Comparison of ENCODE assay signal across 1 cellular context in genomic region chr9:969310-969692, GRCh38.
TF ChIP-seq lines count a peak whose summit lies in the region.

No MANE protein-coding gene starts in this region.

TF ChIP-seq in HEK293, 187 proteins besides CTCF, POLR2A, EP300 and RAD21 (continued from another document and continues in another):
- TF ChIP-seq KLF17 (tag by site-specific recombination; IDR thresholded peaks at IDR 0.05) = no peak
- TF ChIP-seq ZNF19 (tag by site-specific recombination; IDR thresholded peaks at IDR 0.05; ENCODE audit: low read depth) = no peak
- TF ChIP-seq, protein P1, sequence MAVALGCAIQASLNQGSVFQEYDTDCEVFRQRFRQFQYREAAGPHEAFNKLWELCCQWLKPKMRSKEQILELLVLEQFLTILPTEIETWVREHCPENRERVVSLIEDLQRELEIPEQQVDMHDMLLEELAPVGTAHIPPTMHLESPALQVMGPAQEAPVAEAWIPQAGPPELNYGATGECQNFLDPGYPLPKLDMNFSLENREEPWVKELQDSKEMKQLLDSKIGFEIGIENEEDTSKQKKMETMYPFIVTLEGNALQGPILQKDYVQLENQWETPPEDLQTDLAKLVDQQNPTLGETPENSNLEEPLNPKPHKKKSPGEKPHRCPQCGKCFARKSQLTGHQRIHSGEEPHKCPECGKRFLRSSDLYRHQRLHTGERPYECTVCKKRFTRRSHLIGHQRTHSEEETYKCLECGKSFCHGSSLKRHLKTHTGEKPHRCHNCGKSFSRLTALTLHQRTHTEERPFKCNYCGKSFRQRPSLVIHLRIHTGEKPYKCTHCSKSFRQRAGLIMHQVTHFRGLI (tag by site-specific recombination; IDR thresholded peaks at IDR 0.05) = no peak
- TF ChIP-seq ZBTB20 (tag by site-specific recombination; IDR thresholded peaks at IDR 0.05) = no peak
- peak; percentile 78 for TF ChIP-seq ZEB2 (tag by site-specific recombination; IDR thresholded peaks at IDR 0.05)
- no peak for TF ChIP-seq ZNF292 (tag by site-specific recombination; IDR thresholded peaks at IDR 0.05; ENCODE audit: borderline replicate concordance, low read depth)
- TF ChIP-seq KLF10 (tag by site-specific recombination; IDR thresholded peaks at IDR 0.05) = 0 out of 2 replicates have a peak, but pooled peaks have one; percentile 52
- no peak for TF ChIP-seq ZNF600 (tag by site-specific recombination; IDR thresholded peaks at IDR 0.05)
- no peak for TF ChIP-seq HOXA7 (CRISPR knock-in tag; IDR thresholded peaks at IDR 0.05; ENCODE audit: borderline replicate concordance)
- TF ChIP-seq ZNF473 (tag by site-specific recombination; IDR thresholded peaks at IDR 0.05) = no peak
- TF ChIP-seq ZNF585B (tag by site-specific recombination; IDR thresholded peaks at IDR 0.05) = 0 out of 2 replicates have a peak, but pooled peaks have one; percentile 27
- TF ChIP-seq SALL2 (tag by site-specific recombination; IDR thresholded peaks at IDR 0.05; ENCODE audit: borderline replicate concordance) = no peak
- no peak for TF ChIP-seq ZBTB17 (tag by site-specific recombination; IDR thresholded peaks at IDR 0.05)
- peak; percentile 44; the same call in 1 of the 2 replicates for TF ChIP-seq ZXDB (tag by site-specific recombination; IDR thresholded peaks at IDR 0.05)
- TF ChIP-seq ZNF704 (tag by site-specific recombination; IDR thresholded peaks at IDR 0.05) = no peak
- TF ChIP-seq ZFHX2 (tag by site-specific recombination; conservative IDR thresholded peaks at IDR 0.05) = no peak
- 0 out of 2 replicates have a peak, but pooled peaks have one; percentile 10 for TF ChIP-seq ZNF596 (tag by site-specific recombination; IDR thresholded peaks at IDR 0.05)
- 0 out of 2 replicates have a peak, but pooled peaks have one; percentile 29 for TF ChIP-seq BCL11A (tag by site-specific recombination; IDR thresholded peaks at IDR 0.05; ENCODE audit: low read depth)
- TF ChIP-seq, protein P2, sequence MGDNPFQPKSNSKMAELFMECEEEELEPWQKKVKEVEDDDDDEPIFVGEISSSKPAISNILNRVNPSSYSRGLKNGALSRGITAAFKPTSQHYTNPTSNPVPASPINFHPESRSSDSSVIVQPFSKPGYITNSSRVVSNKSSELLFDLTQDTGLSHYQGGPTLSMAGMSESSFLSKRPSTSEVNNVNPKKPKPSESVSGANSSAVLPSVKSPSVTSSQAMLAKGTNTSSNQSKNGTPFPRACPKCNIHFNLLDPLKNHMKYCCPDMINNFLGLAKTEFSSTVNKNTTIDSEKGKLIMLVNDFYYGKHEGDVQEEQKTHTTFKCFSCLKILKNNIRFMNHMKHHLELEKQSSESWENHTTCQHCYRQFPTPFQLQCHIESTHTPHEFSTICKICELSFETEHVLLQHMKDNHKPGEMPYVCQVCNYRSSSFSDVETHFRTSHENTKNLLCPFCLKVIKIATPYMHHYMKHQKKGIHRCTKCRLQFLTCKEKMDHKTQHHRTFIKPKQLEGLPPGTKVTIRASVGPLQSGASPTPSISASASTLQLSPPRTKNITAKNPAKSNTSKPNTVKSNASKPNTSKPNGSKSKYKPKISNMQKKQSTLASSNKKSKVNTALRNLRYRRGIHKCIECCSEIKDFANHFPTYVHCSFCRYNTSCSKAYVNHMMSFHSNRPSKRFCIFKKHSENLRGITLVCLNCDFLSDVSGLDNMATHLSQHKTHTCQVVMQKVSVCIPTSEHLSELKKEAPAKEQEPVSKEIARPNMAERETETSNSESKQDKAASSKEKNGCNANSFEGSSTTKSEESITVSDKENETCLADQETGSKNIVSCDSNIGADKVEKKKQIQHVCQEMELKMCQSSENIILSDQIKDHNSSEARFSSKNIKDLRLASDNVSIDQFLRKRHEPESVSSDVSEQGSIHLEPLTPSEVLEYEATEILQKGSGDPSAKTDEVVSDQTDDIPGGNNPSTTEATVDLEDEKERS (tag by site-specific recombination; IDR thresholded peaks at IDR 0.05) = no peak
- no peak for TF ChIP-seq ZFP37 (tag by site-specific recombination; IDR thresholded peaks at IDR 0.05)
- no peak for TF ChIP-seq ZNF26 (tag by site-specific recombination; IDR thresholded peaks at IDR 0.05)
- TF ChIP-seq ZNF18 (tag by site-specific recombination; IDR thresholded peaks at IDR 0.05) = no peak
- TF ChIP-seq, protein P3, sequence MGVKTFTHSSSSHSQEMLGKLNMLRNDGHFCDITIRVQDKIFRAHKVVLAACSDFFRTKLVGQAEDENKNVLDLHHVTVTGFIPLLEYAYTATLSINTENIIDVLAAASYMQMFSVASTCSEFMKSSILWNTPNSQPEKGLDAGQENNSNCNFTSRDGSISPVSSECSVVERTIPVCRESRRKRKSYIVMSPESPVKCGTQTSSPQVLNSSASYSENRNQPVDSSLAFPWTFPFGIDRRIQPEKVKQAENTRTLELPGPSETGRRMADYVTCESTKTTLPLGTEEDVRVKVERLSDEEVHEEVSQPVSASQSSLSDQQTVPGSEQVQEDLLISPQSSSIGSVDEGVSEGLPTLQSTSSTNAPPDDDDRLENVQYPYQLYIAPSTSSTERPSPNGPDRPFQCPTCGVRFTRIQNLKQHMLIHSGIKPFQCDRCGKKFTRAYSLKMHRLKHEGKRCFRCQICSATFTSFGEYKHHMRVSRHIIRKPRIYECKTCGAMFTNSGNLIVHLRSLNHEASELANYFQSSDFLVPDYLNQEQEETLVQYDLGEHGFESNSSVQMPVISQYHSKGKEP (tag by site-specific recombination; IDR thresholded peaks at IDR 0.05) = 0 out of 2 replicates have a peak, but pooled peaks have one; percentile 51
- TF ChIP-seq, protein P4, sequence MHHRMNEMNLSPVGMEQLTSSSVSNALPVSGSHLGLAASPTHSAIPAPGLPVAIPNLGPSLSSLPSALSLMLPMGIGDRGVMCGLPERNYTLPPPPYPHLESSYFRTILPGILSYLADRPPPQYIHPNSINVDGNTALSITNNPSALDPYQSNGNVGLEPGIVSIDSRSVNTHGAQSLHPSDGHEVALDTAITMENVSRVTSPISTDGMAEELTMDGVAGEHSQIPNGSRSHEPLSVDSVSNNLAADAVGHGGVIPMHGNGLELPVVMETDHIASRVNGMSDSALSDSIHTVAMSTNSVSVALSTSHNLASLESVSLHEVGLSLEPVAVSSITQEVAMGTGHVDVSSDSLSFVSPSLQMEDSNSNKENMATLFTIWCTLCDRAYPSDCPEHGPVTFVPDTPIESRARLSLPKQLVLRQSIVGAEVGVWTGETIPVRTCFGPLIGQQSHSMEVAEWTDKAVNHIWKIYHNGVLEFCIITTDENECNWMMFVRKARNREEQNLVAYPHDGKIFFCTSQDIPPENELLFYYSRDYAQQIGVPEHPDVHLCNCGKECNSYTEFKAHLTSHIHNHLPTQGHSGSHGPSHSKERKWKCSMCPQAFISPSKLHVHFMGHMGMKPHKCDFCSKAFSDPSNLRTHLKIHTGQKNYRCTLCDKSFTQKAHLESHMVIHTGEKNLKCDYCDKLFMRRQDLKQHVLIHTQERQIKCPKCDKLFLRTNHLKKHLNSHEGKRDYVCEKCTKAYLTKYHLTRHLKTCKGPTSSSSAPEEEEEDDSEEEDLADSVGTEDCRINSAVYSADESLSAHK (tag by site-specific recombination; IDR thresholded peaks at IDR 0.05) = peak; percentile 86
- TF ChIP-seq ZNF768 (tag by site-specific recombination; IDR thresholded peaks at IDR 0.05) = no peak
- TF ChIP-seq ZNF791 (tag by site-specific recombination; IDR thresholded peaks at IDR 0.05) = no peak
- peak; percentile 72 for TF ChIP-seq FEZF1 (tag by site-specific recombination; IDR thresholded peaks at IDR 0.05)
- no peak for TF ChIP-seq ZNF341 (tag by site-specific recombination; IDR thresholded peaks at IDR 0.05; ENCODE audit: low read depth)
- TF ChIP-seq, protein P5, sequence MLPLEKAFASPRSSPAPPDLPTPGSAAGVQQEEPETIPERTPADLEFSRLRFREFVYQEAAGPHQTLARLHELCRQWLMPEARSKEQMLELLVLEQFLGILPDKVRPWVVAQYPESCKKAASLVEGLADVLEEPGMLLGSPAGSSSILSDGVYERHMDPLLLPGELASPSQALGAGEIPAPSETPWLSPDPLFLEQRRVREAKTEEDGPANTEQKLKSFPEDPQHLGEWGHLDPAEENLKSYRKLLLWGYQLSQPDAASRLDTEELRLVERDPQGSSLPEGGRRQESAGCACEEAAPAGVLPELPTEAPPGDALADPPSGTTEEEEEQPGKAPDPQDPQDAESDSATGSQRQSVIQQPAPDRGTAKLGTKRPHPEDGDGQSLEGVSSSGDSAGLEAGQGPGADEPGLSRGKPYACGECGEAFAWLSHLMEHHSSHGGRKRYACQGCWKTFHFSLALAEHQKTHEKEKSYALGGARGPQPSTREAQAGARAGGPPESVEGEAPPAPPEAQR (tag by site-specific recombination; IDR thresholded peaks at IDR 0.05) = no peak
- no peak for TF ChIP-seq ZNF138 (tag by site-specific recombination; IDR thresholded peaks at IDR 0.05; ENCODE audit: borderline replicate concordance)
- peak; percentile 60 for TF ChIP-seq SP7 (tag by site-specific recombination; IDR thresholded peaks at IDR 0.05)
- TF ChIP-seq, protein P6, sequence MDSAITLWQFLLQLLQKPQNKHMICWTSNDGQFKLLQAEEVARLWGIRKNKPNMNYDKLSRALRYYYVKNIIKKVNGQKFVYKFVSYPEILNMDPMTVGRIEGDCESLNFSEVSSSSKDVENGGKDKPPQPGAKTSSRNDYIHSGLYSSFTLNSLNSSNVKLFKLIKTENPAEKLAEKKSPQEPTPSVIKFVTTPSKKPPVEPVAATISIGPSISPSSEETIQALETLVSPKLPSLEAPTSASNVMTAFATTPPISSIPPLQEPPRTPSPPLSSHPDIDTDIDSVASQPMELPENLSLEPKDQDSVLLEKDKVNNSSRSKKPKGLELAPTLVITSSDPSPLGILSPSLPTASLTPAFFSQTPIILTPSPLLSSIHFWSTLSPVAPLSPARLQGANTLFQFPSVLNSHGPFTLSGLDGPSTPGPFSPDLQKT (IDR thresholded peaks at IDR 0.05; ENCODE audit: borderline replicate concordance, low read depth, low read length) = no peak
- TF ChIP-seq GLI2 (tag by site-specific recombination; IDR thresholded peaks at IDR 0.05; ENCODE audit: borderline replicate concordance, low read depth) = no peak
- TF ChIP-seq GFI1B (tag by site-specific recombination; IDR thresholded peaks at IDR 0.05) = no peak
- peak; percentile 83 for TF ChIP-seq ZBTB8A (tag by site-specific recombination; IDR thresholded peaks at IDR 0.05)
- TF ChIP-seq, protein P7, sequence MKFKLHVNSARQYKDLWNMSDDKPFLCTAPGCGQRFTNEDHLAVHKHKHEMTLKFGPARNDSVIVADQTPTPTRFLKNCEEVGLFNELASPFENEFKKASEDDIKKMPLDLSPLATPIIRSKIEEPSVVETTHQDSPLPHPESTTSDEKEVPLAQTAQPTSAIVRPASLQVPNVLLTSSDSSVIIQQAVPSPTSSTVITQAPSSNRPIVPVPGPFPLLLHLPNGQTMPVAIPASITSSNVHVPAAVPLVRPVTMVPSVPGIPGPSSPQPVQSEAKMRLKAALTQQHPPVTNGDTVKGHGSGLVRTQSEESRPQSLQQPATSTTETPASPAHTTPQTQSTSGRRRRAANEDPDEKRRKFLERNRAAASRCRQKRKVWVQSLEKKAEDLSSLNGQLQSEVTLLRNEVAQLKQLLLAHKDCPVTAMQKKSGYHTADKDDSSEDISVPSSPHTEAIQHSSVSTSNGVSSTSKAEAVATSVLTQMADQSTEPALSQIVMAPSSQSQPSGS (tag by site-specific recombination; IDR thresholded peaks at IDR 0.05; ENCODE audit: low read depth) = no peak
- peak; percentile 84 for TF ChIP-seq ZNF843 (tag by site-specific recombination; IDR thresholded peaks at IDR 0.05)
